In genomic region chr5:173971681-173972080, GRCh38 we compare ENCODE assay signal across 1 cellular context.
TF ChIP-seq lines count a peak whose summit lies in the region.

No MANE protein-coding gene starts in this region.

TF ChIP-seq in WTC11, 78 proteins besides CTCF, POLR2A, EP300 and RAD21 (continued from another document):
- TF ChIP-seq AFF4 (CRISPR knock-in tag; IDR thresholded peaks at IDR 0.05; ENCODE audit: borderline replicate concordance) (no peak), ATF3 (CRISPR knock-in tag; conservative IDR thresholded peaks at IDR 0.05) (no peak), ZNF532 (CRISPR knock-in tag; IDR thresholded peaks at IDR 0.05; ENCODE audit: borderline replicate concordance) (no peak), ESRRA (CRISPR knock-in tag; IDR thresholded peaks at IDR 0.05; ENCODE audit: borderline replicate concordance) (no peak), TEAD1 (CRISPR knock-in tag; IDR thresholded peaks at IDR 0.05) (no peak), E2F1 (CRISPR knock-in tag; IDR thresholded peaks at IDR 0.05) (no peak), RORB (CRISPR knock-in tag; IDR thresholded peaks at IDR 0.05) (no peak)
- TF ChIP-seq, protein P1, sequence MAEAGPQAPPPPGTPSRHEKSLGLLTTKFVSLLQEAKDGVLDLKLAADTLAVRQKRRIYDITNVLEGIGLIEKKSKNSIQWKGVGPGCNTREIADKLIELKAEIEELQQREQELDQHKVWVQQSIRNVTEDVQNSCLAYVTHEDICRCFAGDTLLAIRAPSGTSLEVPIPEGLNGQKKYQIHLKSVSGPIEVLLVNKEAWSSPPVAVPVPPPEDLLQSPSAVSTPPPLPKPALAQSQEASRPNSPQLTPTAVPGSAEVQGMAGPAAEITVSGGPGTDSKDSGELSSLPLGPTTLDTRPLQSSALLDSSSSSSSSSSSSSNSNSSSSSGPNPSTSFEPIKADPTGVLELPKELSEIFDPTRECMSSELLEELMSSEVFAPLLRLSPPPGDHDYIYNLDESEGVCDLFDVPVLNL (CRISPR knock-in tag; IDR thresholded peaks at IDR 0.05; ENCODE audit: borderline replicate concordance, low read depth) = no peak
- TF ChIP-seq, protein P2, sequence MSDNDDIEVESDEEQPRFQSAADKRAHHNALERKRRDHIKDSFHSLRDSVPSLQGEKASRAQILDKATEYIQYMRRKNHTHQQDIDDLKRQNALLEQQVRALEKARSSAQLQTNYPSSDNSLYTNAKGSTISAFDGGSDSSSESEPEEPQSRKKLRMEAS (CRISPR knock-in tag; IDR thresholded peaks at IDR 0.05) = no peak
